In genomic region chr20:62120990-62121775, GRCh38 we compare ENCODE assay signal across 1 cellular context.
TF ChIP-seq lines count a peak whose summit lies in the region.

No MANE protein-coding gene starts in this region.

TF ChIP-seq in A549, 52 proteins besides CTCF, POLR2A, EP300 and RAD21 (continued from another document):
- TF ChIP-seq MAX (IDR thresholded peaks at IDR 0.05) = peak; percentile 85
- no peak for TF ChIP-seq CEBPB (IDR thresholded peaks at IDR 0.05)
- TF ChIP-seq MAZ (IDR thresholded peaks at IDR 0.05; ENCODE audit: borderline replicate concordance, low read depth, low read length) = no peak
- no peak for TF ChIP-seq JUNB (IDR thresholded peaks at IDR 0.05)
- TF ChIP-seq PBX3 (IDR thresholded peaks at IDR 0.05) = no peak
- TF ChIP-seq, protein P1, sequence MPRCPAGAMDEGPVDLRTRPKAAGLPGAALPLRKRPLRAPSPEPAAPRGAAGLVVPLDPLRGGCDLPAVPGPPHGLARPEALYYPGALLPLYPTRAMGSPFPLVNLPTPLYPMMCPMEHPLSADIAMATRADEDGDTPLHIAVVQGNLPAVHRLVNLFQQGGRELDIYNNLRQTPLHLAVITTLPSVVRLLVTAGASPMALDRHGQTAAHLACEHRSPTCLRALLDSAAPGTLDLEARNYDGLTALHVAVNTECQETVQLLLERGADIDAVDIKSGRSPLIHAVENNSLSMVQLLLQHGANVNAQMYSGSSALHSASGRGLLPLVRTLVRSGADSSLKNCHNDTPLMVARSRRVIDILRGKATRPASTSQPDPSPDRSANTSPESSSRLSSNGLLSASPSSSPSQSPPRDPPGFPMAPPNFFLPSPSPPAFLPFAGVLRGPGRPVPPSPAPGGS (IDR thresholded peaks at IDR 0.05) = 0 out of 3 replicates have a peak, but pooled peaks have one; percentile 69
- TF ChIP-seq KDM1A (IDR thresholded peaks at IDR 0.05; ENCODE audit: low read depth) = 0 out of 2 replicates have a peak, but pooled peaks have one; percentile 6
- peak; percentile 44; the same call in 1 of the 2 replicates for TF ChIP-seq HOXB13 (CRISPR knock-in tag; IDR thresholded peaks at IDR 0.05; ENCODE audit: low read depth)
- peak; percentile 77; the same call in 1 of the 2 replicates for TF ChIP-seq PHF8 (IDR thresholded peaks at IDR 0.05; ENCODE audit: borderline replicate concordance, low read depth)
- TF ChIP-seq ZFP36 (IDR thresholded peaks at IDR 0.05; ENCODE audit: borderline replicate concordance, partially characterized antibody) = no peak
